37 cellular contexts compared by ENCODE assay signal in genomic region chr4:132313852-132314251, GRCh38.
"Had no signal": no experiment of that assay in that cellular context is flagged by ENCODE, and none has a peak within 500 bp of the region (broad histone marks: within the 10 kb centered on the region; RNA-seq: fewer than 3 reads in every experiment).

No MANE protein-coding gene starts in this region.

- H3K36me3 ChIP-seq: adrenal gland, ascending aorta, brain microvascular endothelial cell, breast epithelium had no signal

- H3K9me3 ChIP-seq: adrenal gland, ascending aorta, body of pancreas, breast epithelium had no signal

- H3K4me3 Mint-ChIP-seq: activated B cell treated with CpG ODN at 0.5 μM for 24 hours; activated CD4-positive, alpha-beta memory T cell treated with anti-CD3 and anti-CD28 coated beads for 36 hours; activated CD4-positive, alpha-beta T cell treated with anti-CD3 and anti-CD28 coated beads, Interleukin-2, amount 10 ng/mL, durations not matched to agents 24 days and 14 days; activated CD8-positive, alpha-beta T cell treated with anti-CD3 and anti-CD28 coated beads for 36 hours; activated naive CD4-positive, alpha-beta T cell treated with anti-CD3 and anti-CD28 coated beads for 36 hours; activated naive CD8-positive, alpha-beta T cell treated with anti-CD3 and anti-CD28 coated beads for 36 hours; activated T-cell treated with anti-CD3 and anti-CD28 coated beads, Interleukin-2, amount 50 U/mL, for 4 hours; activated T-cell treated with anti-CD3 and anti-CD28 coated beads, Interleukin-2, amount 50 U/mL, for 72 hours; activated T-helper 1 cell treated with anti-CD3 and anti-CD28 coated beads, Interleukin-12 subunit alpha, Interleukin-12 subunit beta, Interleukin-2, Interleukin-4 antibody, amounts not matched to agents 30 ng/mL and 10 ng/mL and 1 ng/mL, durations not matched to agents 14 hours and 24 hours and 36 hours; activated T-helper 17 cell treated with anti-CD3 and anti-CD28 coated beads, Interleukin-2, amount 50 U/mL, for 72 hours; T-helper 1 cell treated with Interleukin-12 subunit alpha and Interleukin-12 subunit beta and Interleukin-4 antibody, amounts not matched to agents 30 μg/mL and 1 μg/mL, for 36 hours; T-helper 2 cell treated with Interferon-gamma antibody and Interleukin-4, amounts not matched to agents 5 μg/mL and 100 μg/mL, for 36 hours had no signal

- H3K27me3 ChIP-seq: adrenal gland, ascending aorta, body of pancreas, brain microvascular endothelial cell, breast epithelium had no signal

- ATAC-seq: activated CD8-positive, alpha-beta T cell treated with anti-CD3 and anti-CD28 coated beads for 36 hours; activated naive CD4-positive, alpha-beta T cell treated with anti-CD3 and anti-CD28 coated beads, Interleukin-2, amount 50 U/mL, for 72 hours; activated T-cell treated with anti-CD3 and anti-CD28 coated beads, Interleukin-2, amount 50 U/mL, for 4 hours; activated T-cell treated with anti-CD3 and anti-CD28 coated beads, Interleukin-2, amount 50 U/mL, for 72 hours; activated T-helper 17 cell treated with anti-CD3 and anti-CD28 coated beads, Interleukin-2, amount 50 U/mL, for 72 hours; body of pancreas had no signal

- H3K4me1 ChIP-seq: adrenal gland, ascending aorta, body of pancreas, breast epithelium had no signal

- H3K9me3 Mint-ChIP-seq: activated B cell treated with CpG ODN at 0.5 μM for 24 hours; activated CD4-positive, alpha-beta T cell treated with anti-CD3 and anti-CD28 coated beads, Interleukin-2, amount 10 ng/mL, durations not matched to agents 24 days and 14 days; activated CD8-positive, alpha-beta T cell treated with anti-CD3 and anti-CD28 coated beads for 36 hours; activated naive CD4-positive, alpha-beta T cell treated with anti-CD3 and anti-CD28 coated beads, Interleukin-2, amount 50 U/mL, for 72 hours; activated naive CD8-positive, alpha-beta T cell treated with anti-CD3 and anti-CD28 coated beads for 36 hours; activated T-cell treated with anti-CD3 and anti-CD28 coated beads, Interleukin-2, amount 50 U/mL, for 4 hours; activated T-helper 1 cell treated with anti-CD3 and anti-CD28 coated beads, Interleukin-12 subunit alpha, Interleukin-12 subunit beta, Interleukin-2, Interleukin-4 antibody, amounts not matched to agents 30 ng/mL and 10 ng/mL and 1 ng/mL, durations not matched to agents 14 hours and 24 hours and 36 hours; T-helper 1 cell treated with Interleukin-12 subunit alpha and Interleukin-12 subunit beta and Interleukin-4 antibody, amounts not matched to agents 30 μg/mL and 1 μg/mL, for 36 hours; T-helper 2 cell treated with Interferon-gamma antibody and Interleukin-4, amounts not matched to agents 5 μg/mL and 100 μg/mL, for 36 hours had no signal

- H3K4me3 ChIP-seq: adrenal gland, ascending aorta, body of pancreas, breast epithelium had no signal

- H3K27ac ChIP-seq: adrenal gland, ascending aorta, body of pancreas, brain microvascular endothelial cell, breast epithelium, VCaP had no signal

- H3K27ac Mint-ChIP-seq: activated B cell treated with CpG ODN at 0.5 μM for 24 hours; activated CD4-positive, alpha-beta memory T cell treated with anti-CD3 and anti-CD28 coated beads for 36 hours; activated CD4-positive, alpha-beta T cell treated with anti-CD3 and anti-CD28 coated beads, Interleukin-2, amount 10 ng/mL, durations not matched to agents 24 days and 14 days; activated CD8-positive, alpha-beta T cell treated with anti-CD3 and anti-CD28 coated beads for 36 hours; activated naive CD4-positive, alpha-beta T cell treated with anti-CD3 and anti-CD28 coated beads for 36 hours; activated naive CD4-positive, alpha-beta T cell treated with anti-CD3 and anti-CD28 coated beads, Interleukin-2, amount 50 U/mL, for 72 hours; activated naive CD8-positive, alpha-beta T cell treated with anti-CD3 and anti-CD28 coated beads for 36 hours; activated T-cell treated with anti-CD3 and anti-CD28 coated beads, Interleukin-2, amount 50 U/mL, for 72 hours; activated T-helper 1 cell treated with anti-CD3 and anti-CD28 coated beads, Interleukin-12 subunit alpha, Interleukin-12 subunit beta, Interleukin-2, Interleukin-4 antibody, amounts not matched to agents 30 ng/mL and 10 ng/mL and 1 ng/mL, durations not matched to agents 14 hours and 24 hours and 36 hours; activated T-helper 17 cell treated with anti-CD3 and anti-CD28 coated beads, Interleukin-2, amount 50 U/mL, for 72 hours; T-helper 1 cell treated with Interleukin-12 subunit alpha and Interleukin-12 subunit beta and Interleukin-4 antibody, amounts not matched to agents 30 μg/mL and 1 μg/mL, for 36 hours; T-helper 2 cell treated with Interferon-gamma antibody and Interleukin-4, amounts not matched to agents 5 μg/mL and 100 μg/mL, for 36 hours had no signal

- DNase-seq: activated B cell treated with CpG ODN at 0.5 μM for 24 hours; activated CD4-positive, alpha-beta memory T cell treated with anti-CD3 and anti-CD28 coated beads for 36 hours; activated CD4-positive, alpha-beta T cell treated with anti-CD3 and anti-CD28 coated beads for 4 hours; activated CD4-positive, alpha-beta T cell treated with anti-CD3 and anti-CD28 coated beads, Interleukin-2, amount 10 ng/mL, durations not matched to agents 24 days and 14 days; activated CD4-positive, alpha-beta T cell treated with anti-CD3 and anti-CD28 coated beads, Interleukin-2, amount 50 U/mL, for 1 hour; activated CD4-positive, alpha-beta T cell treated with anti-CD3 and anti-CD28 coated beads, Interleukin-2, amount 50 U/mL, for 4 hours; activated CD4-positive, CD25-positive, alpha-beta regulatory T cell treated with anti-CD3 and anti-CD28 coated beads, Interleukin-2, amount 50 U/mL, for 72 hours; activated CD8-positive, alpha-beta memory T cell treated with anti-CD3 and anti-CD28 coated beads, Interleukin-2, amount 50 U/mL, for 4 hours; activated CD8-positive, alpha-beta T cell treated with anti-CD3 and anti-CD28 coated beads for 36 hours; activated effector memory CD4-positive, alpha-beta T cell treated with anti-CD3 and anti-CD28 coated beads, Interleukin-2, amount 50 U/mL, for 16 hours; activated gamma-delta T cell treated with Interleukin-2 at 50 U/mL for 16 hours; activated naive CD4-positive, alpha-beta T cell; activated naive CD4-positive, alpha-beta T cell treated with anti-CD3 and anti-CD28 coated beads for 36 hours; activated naive CD4-positive, alpha-beta T cell treated with anti-CD3 and anti-CD28 coated beads, Interleukin-2, amount 50 U/mL, for 16 hours; activated naive CD8-positive, alpha-beta T cell treated with anti-CD3 and anti-CD28 coated beads for 36 hours; activated T-cell treated with anti-CD3 and anti-CD28 coated beads for 4 hours; activated T-cell treated with anti-CD3 and anti-CD28 coated beads, Interleukin-2, amount 50 U/mL, for 1 hour; activated T-cell treated with anti-CD3 and anti-CD28 coated beads, Interleukin-2, amount 50 U/mL, for 4 hours; activated T-cell treated with anti-CD3 and anti-CD28 coated beads, Interleukin-2, amount 50 U/mL, for 72 hours; adrenal gland; amniotic stem cell; anterior cingulate cortex; body of pancreas; brain microvascular endothelial cell; central memory CD4-positive, alpha-beta T cell; T-helper 2 cell; T-helper 9 cell had no signal

- H3K27me3 Mint-ChIP-seq: activated B cell treated with CpG ODN at 0.5 μM for 24 hours; activated CD4-positive, alpha-beta memory T cell treated with anti-CD3 and anti-CD28 coated beads for 36 hours; activated CD4-positive, alpha-beta T cell treated with anti-CD3 and anti-CD28 coated beads, Interleukin-2, amount 10 ng/mL, durations not matched to agents 24 days and 14 days; activated CD8-positive, alpha-beta T cell treated with anti-CD3 and anti-CD28 coated beads for 36 hours; activated naive CD8-positive, alpha-beta T cell treated with anti-CD3 and anti-CD28 coated beads for 36 hours; activated T-helper 17 cell treated with anti-CD3 and anti-CD28 coated beads, Interleukin-2, amount 50 U/mL, for 72 hours had no signal

- FAIRE-seq: colon, TTC549 had no signal

- H3K36me3 Mint-ChIP-seq: activated CD4-positive, alpha-beta memory T cell treated with anti-CD3 and anti-CD28 coated beads for 36 hours; activated naive CD4-positive, alpha-beta T cell treated with anti-CD3 and anti-CD28 coated beads, Interleukin-2, amount 50 U/mL, for 72 hours; activated naive CD8-positive, alpha-beta T cell treated with anti-CD3 and anti-CD28 coated beads for 36 hours had no signal

- H3K4me1 Mint-ChIP-seq: activated B cell treated with CpG ODN at 0.5 μM for 24 hours; activated CD4-positive, alpha-beta T cell treated with anti-CD3 and anti-CD28 coated beads, Interleukin-2, amount 10 ng/mL, durations not matched to agents 24 days and 14 days; activated naive CD8-positive, alpha-beta T cell treated with anti-CD3 and anti-CD28 coated beads for 36 hours; activated T-helper 17 cell treated with anti-CD3 and anti-CD28 coated beads, Interleukin-2, amount 50 U/mL, for 72 hours had no signal
